16 cellular contexts compared by ENCODE assay signal in the genomic region with DNA sequence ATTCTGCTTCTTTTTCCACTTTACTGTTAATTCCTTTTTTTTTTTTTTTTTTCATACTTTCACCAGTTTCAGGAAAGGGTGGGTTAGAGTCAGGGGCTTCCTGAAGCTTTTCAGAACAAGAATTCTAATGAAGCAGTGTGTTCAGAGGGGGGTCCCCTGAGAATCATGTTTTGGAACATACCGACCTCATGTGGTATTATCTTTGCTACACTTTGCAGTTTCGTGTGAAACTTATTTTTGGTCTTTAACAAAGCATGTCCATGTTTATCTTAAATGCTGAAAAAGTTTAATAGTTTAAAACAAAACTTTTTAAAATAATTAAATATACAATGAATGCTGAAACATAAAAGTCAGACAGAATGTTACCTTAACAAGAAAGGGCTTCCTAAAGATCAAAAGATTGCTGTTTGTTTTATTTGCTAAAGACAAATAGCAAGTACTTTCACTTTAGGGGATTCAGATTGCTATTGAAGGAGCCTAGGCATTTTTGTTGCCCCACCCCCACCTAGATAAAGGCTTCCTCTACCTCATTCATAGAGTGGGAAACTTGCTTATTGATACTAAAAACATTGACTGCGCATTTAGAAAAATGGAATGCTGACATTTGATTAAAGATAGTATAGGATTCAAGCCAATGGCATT. TPM values are rescaled to one million over a fixed set of nuclear protein-coding genes. Genes with fewer than 3 reads are reported as not detected.
DNase-seq lines count a peak whose midpoint lies in the region; ATAC-seq, FAIRE-seq and TF ChIP-seq lines count a peak whose summit lies in the region.
"Had no signal": no experiment of that assay in that cellular context is flagged by ENCODE, and none has a peak within 500 bp of the region (broad histone marks: within the 10 kb centered on the region; RNA-seq: fewer than 3 reads in every experiment).

No MANE protein-coding gene starts in this region.

- H3K9me2 ChIP-seq in hepatocyte (replicated peaks; ENCODE audit: insufficient read depth) = no peaks in the 10 kb centered on the region

- H2AFZ ChIP-seq in hepatocyte = no peak overlapping the region

- H3K27me3 ChIP-seq in BLaER1 (no peaks in the 10 kb centered on the region), hepatocyte (no peaks in the 10 kb centered on the region)
- H3K27me3 ChIP-seq: breast epithelium, pancreas had no signal

- no peaks in the 10 kb centered on the region for H3K36me3 ChIP-seq in BLaER1
- no peaks in the 10 kb centered on the region for H3K36me3 ChIP-seq in hepatocyte (replicated peaks; ENCODE audit: insufficient read depth, low read depth)
- H3K36me3 ChIP-seq: breast epithelium, HAP-1, pancreas had no signal

- WGBS in hepatocyte (ENCODE audit: low lambda C conversion rate, missing lambda C conversion rate) = 58% methylated on average over 3 of the region's 3 CpGs

- H3K4me1 ChIP-seq in BLaER1 = peaks cover 56% of the 10 kb centered on the region
- no peaks in the 10 kb centered on the region for H3K4me1 ChIP-seq in hepatocyte (ENCODE audit: insufficient read depth)
- H3K4me1 ChIP-seq: breast epithelium had no signal

- peak overlapping the region; percentile 43; the same call in 1 of the 2 replicates for H3K9ac ChIP-seq in BLaER1

- FAIRE-seq in GM19239 (lab: Jason Lieb, UNC) = peak; percentile 21
- FAIRE-seq: pancreas had no signal

- H3K27ac ChIP-seq in BLaER1 (peak overlapping the region; percentile 72), hepatocyte (no peak overlapping the region)
- H3K27ac ChIP-seq: breast epithelium, pancreas had no signal

- ATAC-seq in GM21576 (IDR thresholded peaks at IDR 0.05; ENCODE audit: unreplicated experiment) = no peak
- ATAC-seq: pancreas had no signal

- no peak for TF ChIP-seq CTCF in hepatocyte (IDR thresholded peaks at IDR 0.05; ENCODE audit: poor library complexity)

- peak overlapping the region; percentile 82 for H3K4me2 ChIP-seq in BLaER1
- H3K4me2 ChIP-seq in hepatocyte = peak overlapping the region; percentile 10

- H3K79me2 ChIP-seq in hepatocyte = no peaks in the 10 kb centered on the region

- no peaks in the 10 kb centered on the region for H3K9me3 ChIP-seq in BLaER1
- no peaks in the 10 kb centered on the region for H3K9me3 ChIP-seq in hepatocyte (ENCODE audit: low read depth)
- H3K9me3 ChIP-seq: breast epithelium, HAP-1, pancreas had no signal

- peak overlapping the region; percentile 45 for H3K4me3 ChIP-seq in BLaER1
- no peak overlapping the region for H3K4me3 ChIP-seq in hepatocyte
- H3K4me3 ChIP-seq: breast epithelium, HAP-1, pancreas had no signal

- H4K20me1 ChIP-seq in BLaER1 (no peaks in the 10 kb centered on the region), hepatocyte (ENCODE audit: insufficient read depth, poor library complexity, severe bottlenecking) (no peaks in the 10 kb centered on the region)

- DNase-seq in GM19239 (ENCODE audit: insufficient read length, low spot score) (no peak), NAMALWA (ENCODE audit: low spot score) (peak; percentile 64), hepatocyte (ENCODE audit: low spot score) (no peak), DMS 273 treated with DMSO at 0.1 percent for 48 hours (lab: John Stamatoyannopoulos, UW) (no peak), C1 segment of cervical spinal cord (lab: John Stamatoyannopoulos, UW) (no peak)
- no peak for DNase-seq in activated T-cell treated with anti-CD3 and anti-CD28 coated beads, Interleukin-2, amount 50 U/mL, for 1 hour
- DNase-seq: activated effector memory CD4-positive, alpha-beta T cell treated with Interleukin-2 at 50 U/mL for 16 hours; hypothalamus; KG1; mesendoderm; pancreas; SW 1271 had no signal

RNA-seq across cellular contexts. Expression of gene POMP, which starts 21.1 kb away (rescaled TPM):
- 88.1 and 96.6 TPM in 2 replicates for total RNA-seq in hepatocyte
- 198 and 203 TPM in 2 replicates for polyA plus RNA-seq in hepatocyte
